12 cellular contexts compared by ENCODE assay signal in genomic region chr16:9012848-9013507, GRCh38. TPM values are rescaled to one million over a fixed set of nuclear protein-coding genes. Genes with fewer than 3 reads are reported as not detected.
DNase-seq lines count a peak whose midpoint lies in the region; ATAC-seq and TF ChIP-seq lines count a peak whose summit lies in the region.
"Had no signal": no experiment of that assay in that cellular context is flagged by ENCODE, and none has a peak within 500 bp of the region (broad histone marks: within the 10 kb centered on the region; RNA-seq: fewer than 3 reads in every experiment).

No MANE protein-coding gene starts in this region.

- H3K9me3 ChIP-seq in parathyroid adenoma (ENCODE audit: control insufficient read depth, low read length), result no peaks in the 10 kb centered on the region

- intact Hi-C loops in activated CD4-positive, alpha-beta T cell treated with anti-CD3 and anti-CD28 coated beads for 36 hours (cut with DNase I, micrococcal nuclease), result no loop called here

- no peak overlapping the region for H3K9ac ChIP-seq in parathyroid adenoma

- H3K9me3 Mint-ChIP-seq in activated CD4-positive, alpha-beta T cell treated with anti-CD3 and anti-CD28 coated beads for 36 hours (ENCODE audit: low read depth), result peaks cover 6% of the 10 kb centered on the region
- H3K9me3 Mint-ChIP-seq in endothelial cell (ENCODE audit: unreplicated experiment), result peaks cover 3% of the 10 kb centered on the region

- peaks cover 15% of the 10 kb centered on the region for H3K27me3 Mint-ChIP-seq in activated CD4-positive, alpha-beta T cell treated with anti-CD3 and anti-CD28 coated beads for 36 hours
- no peaks in the 10 kb centered on the region for H3K27me3 Mint-ChIP-seq in endothelial cell (ENCODE audit: unreplicated experiment)

- no peak for ATAC-seq in activated CD4-positive, alpha-beta T cell treated with anti-CD3 and anti-CD28 coated beads for 36 hours
- no peak for ATAC-seq in GM18868 (IDR thresholded peaks at IDR 0.05; ENCODE audit: unreplicated experiment)

- no peak overlapping the region for H3K27ac Mint-ChIP-seq in activated CD4-positive, alpha-beta T cell treated with anti-CD3 and anti-CD28 coated beads for 36 hours
- H3K27ac Mint-ChIP-seq in endothelial cell (ENCODE audit: unreplicated experiment), result no peak overlapping the region
- H3K27ac Mint-ChIP-seq: B cell had no signal

- DNase-seq in activated CD4-positive, alpha-beta T cell treated with anti-CD3 and anti-CD28 coated beads for 36 hours, result peak; percentile 33
- no peak for DNase-seq in activated CD4-positive, alpha-beta T cell treated with anti-CD3 and anti-CD28 coated beads, Interleukin-2, amount 50 U/mL, for 4 hours
- DNase-seq in NCI-H146 treated with DMSO at 0.1 percent for 48 hours (lab: John Stamatoyannopoulos, UW; ENCODE audit: unreplicated experiment), result peak; percentile 51
- DNase-seq in endothelial cell (ENCODE audit: low spot score), result peak; percentile 50
- no peak for DNase-seq in ACHN
- no peak for DNase-seq in RPMI8226
- DNase-seq: activated gamma-delta T cell treated with Interleukin-2 at 50 U/mL for 16 hours, midbrain, NCI-H2029 had no signal

- peaks cover 4% of the 10 kb centered on the region for H3K4me1 Mint-ChIP-seq in activated CD4-positive, alpha-beta T cell treated with anti-CD3 and anti-CD28 coated beads for 36 hours
- H3K4me1 Mint-ChIP-seq in endothelial cell (ENCODE audit: unreplicated experiment), result peaks cover 7% of the 10 kb centered on the region

- H3K36me3 Mint-ChIP-seq in activated CD4-positive, alpha-beta T cell treated with anti-CD3 and anti-CD28 coated beads for 36 hours (ENCODE audit: low read depth), result peaks cover 5% of the 10 kb centered on the region
- no peaks in the 10 kb centered on the region for H3K36me3 Mint-ChIP-seq in endothelial cell (ENCODE audit: low read depth, unreplicated experiment)

- H3K27ac ChIP-seq in parathyroid adenoma, result no peak overlapping the region

- H3K4me2 ChIP-seq in parathyroid adenoma (ENCODE audit: low read length), result no peak overlapping the region

- TF ChIP-seq CTCF in endothelial cell (IDR thresholded peaks at IDR 0.05; ENCODE audit: unreplicated experiment) (peak; percentile 10), parathyroid adenoma (IDR thresholded peaks at IDR 0.05) (no peak)

- no peaks in the 10 kb centered on the region for H3K36me3 ChIP-seq in parathyroid adenoma (ENCODE audit: control insufficient read depth, insufficient read depth, low read length)

- no peak overlapping the region for H3K4me3 Mint-ChIP-seq in activated CD4-positive, alpha-beta T cell treated with anti-CD3 and anti-CD28 coated beads for 36 hours
- no peak overlapping the region for H3K4me3 Mint-ChIP-seq in endothelial cell (ENCODE audit: unreplicated experiment)
- H3K4me3 Mint-ChIP-seq: B cell had no signal

- H3K27me3 ChIP-seq in parathyroid adenoma (ENCODE audit: control insufficient read depth, insufficient read depth, low read length), result no peaks in the 10 kb centered on the region

- CTCF ChIA-PET in activated CD4-positive, alpha-beta T cell treated with anti-CD3 and anti-CD28 coated beads for 36 hours (lab: Charles Lee), result interaction anchor here (0.6 to 2.2 kb wide), 4 partner anchors 12 to 356 kb away, joined by 3 to 6 read pairs (median 4); no protein-coding TSS in a partner anchor

- POLR2A ChIA-PET in activated CD4-positive, alpha-beta T cell treated with anti-CD3 and anti-CD28 coated beads for 36 hours (lab: Charles Lee), result interaction anchor here (1.7 kb wide), 1 partner anchor 78 kb away, joined by 5 read pairs; the partner anchor contains the start of gene HAPSTR1

- H2AFZ ChIP-seq in parathyroid adenoma, result peak overlapping the region; percentile 45

- no peaks in the 10 kb centered on the region for H3K79me2 ChIP-seq in parathyroid adenoma

- H3K4me1 ChIP-seq in parathyroid adenoma, result no peaks in the 10 kb centered on the region

- no peak overlapping the region for H3K4me3 ChIP-seq in parathyroid adenoma (ENCODE audit: low read depth, low read length)

- in situ Hi-C loops in ACHN (cut with HindIII; ENCODE audit: low pct_ligation_motif_present, low pct_unique_long_range_greater_than_20kb, low sequenced_read_pairs), result no loop called here

RNA-seq across cellular contexts. Expression of gene USP7, which starts 49.3 kb away (rescaled TPM):
- 100 to 1,000 TPM; 165 to 198 TPM for total RNA-seq in activated CD4-positive, alpha-beta T cell treated with anti-CD3 and anti-CD28 coated beads for 36 hours
- 122 TPM for total RNA-seq in endothelial cell (ENCODE audit: unreplicated experiment)

Comparison
In these comparisons a context has a peak if more than half of its experiments do, and no peak if none do; other contexts are left out.
1. DNase-seq: peak in activated CD4-positive, alpha-beta T cell treated with anti-CD3 and anti-CD28 coated beads for 36 hours (single experiment), NCI-H146 treated with DMSO at 0.1 percent for 48 hours (single experiment) and endothelial cell (single experiment); none in activated CD4-positive, alpha-beta T cell treated with anti-CD3 and anti-CD28 coated beads, Interleukin-2, amount 50 U/mL, for 4 hours (0 of 2), ACHN (single experiment) and RPMI8226 (single experiment).